In the genomic region with DNA sequence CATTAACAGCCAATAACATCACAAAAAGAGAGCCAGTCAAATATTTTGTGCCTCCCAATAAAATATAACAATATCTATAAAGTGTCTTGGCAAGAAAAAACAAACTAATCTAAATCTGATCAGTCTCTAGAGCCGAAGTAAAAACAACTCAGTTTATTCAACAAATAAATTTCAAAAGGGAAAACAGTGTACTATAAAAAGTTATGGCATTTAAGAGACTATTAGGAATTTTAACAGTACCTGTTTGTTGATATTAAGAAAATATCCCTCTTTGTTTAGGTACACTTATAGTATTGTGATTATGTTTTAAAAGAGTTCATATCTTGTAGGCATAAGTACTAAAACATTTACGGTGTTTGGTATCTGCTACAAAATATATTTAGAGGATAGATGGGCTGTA, we compare ENCODE assay signal across 23 cellular contexts. TPM values are rescaled to one million over a fixed set of nuclear protein-coding genes. Genes with fewer than 3 reads are reported as not detected.
A peak's percentile ranks its signal among the peaks of the same experiment; 100 is the strongest.
DNase-seq lines count a peak whose midpoint lies in the region; ATAC-seq, FAIRE-seq and TF ChIP-seq lines count a peak whose summit lies in the region.
"Had no signal": no experiment of that assay in that cellular context is flagged by ENCODE, and none has a peak within 500 bp of the region (broad histone marks: within the 10 kb centered on the region; RNA-seq: fewer than 3 reads in every experiment).

No MANE protein-coding gene starts in this region.

- no peak for ATAC-seq in SK-N-SH treated with all-trans-retinoic acid at 6 μM for 48 hours

- H2AFZ ChIP-seq in SK-N-SH (ENCODE audit: low read depth) = peak overlapping the region; percentile 30; the same call in 1 of the 2 replicates

- no peak for TF ChIP-seq RAD21 in SK-N-SH (IDR thresholded peaks at IDR 0.05; ENCODE audit: low read length)

- H3K27me3 ChIP-seq in SK-N-SH (ENCODE audit: insufficient read depth) = no peaks in the 10 kb centered on the region
- H3K27me3 ChIP-seq: BE2C; BLaER1 treated with 17β-estradiol and CSF1 and Interleukin-3, amounts not matched to agents 10 nM and 100 nM had no signal

- no peak overlapping the region for H3K4me2 ChIP-seq in SK-N-SH
- H3K4me2 ChIP-seq: BLaER1 treated with 17β-estradiol and CSF1 and Interleukin-3, amounts not matched to agents 10 nM and 100 nM had no signal

- H3K36me3 Mint-ChIP-seq in mesothelial cell of epicardium = peaks cover under 1% of the 10 kb centered on the region
- H3K36me3 Mint-ChIP-seq: CD14-positive monocyte; CD8-positive, alpha-beta memory T cell had no signal

- no peak overlapping the region for H3K4me3 ChIP-seq in SK-N-SH (ENCODE audit: low read depth in 2 of 2, low read length in 1 of 2)
- H3K4me3 ChIP-seq: BLaER1 treated with 17β-estradiol and CSF1 and Interleukin-3, amounts not matched to agents 10 nM and 100 nM; HAP-1 had no signal

- H3K4me1 ChIP-seq in SK-N-SH (ENCODE audit: control insufficient read depth in 1 of 2, insufficient read depth in 2 of 2, low read depth in 1 of 2, low read length in 1 of 2) = no peaks in the 10 kb centered on the region
- H3K4me1 ChIP-seq: BE2C; BLaER1 treated with 17β-estradiol and CSF1 and Interleukin-3, amounts not matched to agents 10 nM and 100 nM had no signal

- no peaks in the 10 kb centered on the region for H3K27me3 Mint-ChIP-seq in mesothelial cell of epicardium (ENCODE audit: low read depth)
- H3K27me3 Mint-ChIP-seq: CD4-positive, alpha-beta T cell had no signal

- TF ChIP-seq EP300 in SK-N-SH (IDR thresholded peaks at IDR 0.05; ENCODE audit: borderline replicate concordance in 1 of 2, low read depth in 1 of 2, low read length in 1 of 2) = no peak

- H3K9ac ChIP-seq in SK-N-SH = no peak overlapping the region
- H3K9ac ChIP-seq: BLaER1 treated with 17β-estradiol and CSF1 and Interleukin-3, amounts not matched to agents 10 nM and 100 nM had no signal

- no peaks in the 10 kb centered on the region for H4K20me1 ChIP-seq in SK-N-SH (ENCODE audit: insufficient read depth)
- H4K20me1 ChIP-seq: BLaER1 treated with 17β-estradiol and CSF1 and Interleukin-3, amounts not matched to agents 10 nM and 100 nM had no signal

- TF ChIP-seq CTCF in SK-N-SH (IDR thresholded peaks at IDR 0.05) = no peak
- no peak for TF ChIP-seq CTCF in VCaP (conservative IDR thresholded peaks at IDR 0.05)
- TF ChIP-seq CTCF in mesothelial cell of epicardium (IDR thresholded peaks at IDR 0.05; ENCODE audit: unreplicated experiment) = no peak
- no peak for TF ChIP-seq CTCF in GM13977 (IDR thresholded peaks at IDR 0.05; ENCODE audit: extremely low read depth, insufficient read depth, missing control alignments)

- H3K9me2 ChIP-seq in SK-N-SH = no peaks in the 10 kb centered on the region

- 64% methylated on average over 2 of the region's 2 CpGs for WGBS in SK-N-SH (ENCODE audit: low lambda C conversion rate)

- H3K27ac Mint-ChIP-seq in mesothelial cell of epicardium = peak overlapping the region; percentile 34
- H3K27ac Mint-ChIP-seq: CD14-positive monocyte; CD4-positive, alpha-beta T cell; HFFc6 had no signal

- in situ Hi-C loops in GM13977 (cut with MboI; ENCODE audit: low pct_unique_long_range_greater_than_20kb, low sequenced_read_pairs, unreplicated experiment) = no loop called here

- TF ChIP-seq POLR2A in GM12891 (IDR thresholded peaks at IDR 0.05; ENCODE audit: low read depth, low read length) = no peak

- no peaks in the 10 kb centered on the region for H3K36me3 ChIP-seq in SK-N-SH (replicated peaks in 1 of 2; ENCODE audit: control insufficient read depth in 1 of 2, insufficient read depth in 2 of 2, low read length in 1 of 2)
- H3K36me3 ChIP-seq: BE2C; BLaER1 treated with 17β-estradiol and CSF1 and Interleukin-3, amounts not matched to agents 10 nM and 100 nM; HAP-1 had no signal

- H3K27ac ChIP-seq in SK-N-SH (ENCODE audit: low read depth in 2 of 2, low read length in 1 of 2) (no peak overlapping the region), VCaP (peak overlapping the region; percentile 25; the same call in 1 of the 2 replicates)
- H3K27ac ChIP-seq: 22Rv1; BLaER1 treated with 17β-estradiol and CSF1 and Interleukin-3, amounts not matched to agents 10 nM and 100 nM had no signal

- no peaks in the 10 kb centered on the region for H3K79me2 ChIP-seq in SK-N-SH (ENCODE audit: insufficient read depth)

- no peaks in the 10 kb centered on the region for H3K9me3 ChIP-seq in SK-N-SH
- H3K9me3 ChIP-seq: BE2C; BLaER1 treated with 17β-estradiol and CSF1 and Interleukin-3, amounts not matched to agents 10 nM and 100 nM; HAP-1 had no signal

- H3F3A ChIP-seq in SK-N-SH (replicated peaks; ENCODE audit: insufficient read depth) = no peaks in the 10 kb centered on the region

- POLR2A ChIA-PET in SK-N-SH (lab: Yijun Ruan, JAX) = no interaction called here

- no peak for DNase-seq in SK-N-SH
- no peak for DNase-seq in mesothelial cell of epicardium (ENCODE audit: low spot score in 2 of 2, unreplicated experiment in 2 of 2)
- DNase-seq in GM12891 (ENCODE audit: insufficient read length, low spot score) = no peak
- no peak for DNase-seq in GM13977 (ENCODE audit: low spot score)
- DNase-seq: AML-193; BE2C; CD4-positive, alpha-beta T cell; CD8-positive, alpha-beta memory T cell; DMS53; DMS79 treated with DMSO at 0.1 percent for 48 hours; GF-D8; GOT3; HFFc6 had no signal

- peaks cover 36% of the 10 kb centered on the region for H3K4me1 Mint-ChIP-seq in mesothelial cell of epicardium
- H3K4me1 Mint-ChIP-seq: CD14-positive monocyte had no signal

- CTCF ChIA-PET in SK-N-SH (lab: Yijun Ruan, JAX) = no interaction called here

- H3K4me3 Mint-ChIP-seq in mesothelial cell of epicardium = no peak overlapping the region
- H3K4me3 Mint-ChIP-seq: CD14-positive monocyte; CD4-positive, alpha-beta T cell; CD8-positive, alpha-beta memory T cell; HFFc6 had no signal

- no peak for FAIRE-seq in GM12891 (lab: Jason Lieb, UNC)
- FAIRE-seq: GM12892, GM19239, H54 had no signal

- peaks cover 8% of the 10 kb centered on the region for H3K9me3 Mint-ChIP-seq in mesothelial cell of epicardium
- H3K9me3 Mint-ChIP-seq: CD14-positive monocyte; CD4-positive, alpha-beta T cell; HFFc6 had no signal

TF ChIP-seq in SK-N-SH, 30 proteins besides CTCF, POLR2A, EP300 and RAD21:
- TF ChIP-seq NRF1 (IDR thresholded peaks at IDR 0.05; ENCODE audit: low read depth, low read length) (no peak), MXI1 (IDR thresholded peaks at IDR 0.05; ENCODE audit: low read depth, low read length) (no peak), TAF1 (IDR thresholded peaks at IDR 0.05; ENCODE audit: borderline replicate concordance, low read depth, low read length) (no peak), EZH2phosphoT487 (IDR thresholded peaks at IDR 0.05; ENCODE audit: borderline replicate concordance, low read depth) (no peak), CHD2 (IDR thresholded peaks at IDR 0.05; ENCODE audit: low read length, partially characterized antibody) (no peak), TEAD4 (IDR thresholded peaks at IDR 0.05; ENCODE audit: borderline replicate concordance, insufficient read depth) (no peak), FOSL2 (IDR thresholded peaks at IDR 0.05; ENCODE audit: borderline replicate concordance, low read depth) (no peak), SMC3 (IDR thresholded peaks at IDR 0.05; ENCODE audit: low read depth, low read length) (no peak), JUND (IDR thresholded peaks at IDR 0.05) (no peak)
TF ChIP-seq in SK-N-SH: peak in this region for 0.

TF ChIP-seq in SK-N-SH treated with all-trans-retinoic acid at 6 μM for 48 hours, 23 proteins besides CTCF, POLR2A, EP300 and RAD21 (continues in another document):
- TF ChIP-seq ARNTL (CRISPR knock-in tag; IDR thresholded peaks at IDR 0.05; ENCODE audit: borderline replicate concordance, low read depth) = no peak
- TF ChIP-seq RARB (CRISPR knock-in tag; IDR thresholded peaks at IDR 0.05) = no peak
- TF ChIP-seq ZC3H10 (CRISPR knock-in tag; IDR thresholded peaks at IDR 0.05) = no peak
- TF ChIP-seq OSR1 (CRISPR knock-in tag; IDR thresholded peaks at IDR 0.05) = no peak
- TF ChIP-seq GLIS3 (CRISPR knock-in tag; IDR thresholded peaks at IDR 0.05) = no peak
- no peak for TF ChIP-seq CSDC2 (CRISPR knock-in tag; IDR thresholded peaks at IDR 0.05)
- TF ChIP-seq SNAI2 (CRISPR knock-in tag; IDR thresholded peaks at IDR 0.05) = no peak
- TF ChIP-seq TOX (CRISPR knock-in tag; IDR thresholded peaks at IDR 0.05; ENCODE audit: borderline replicate concordance) = no peak
- no peak for TF ChIP-seq ESRRG (CRISPR knock-in tag; IDR thresholded peaks at IDR 0.05)
- no peak for TF ChIP-seq ISL1 (CRISPR knock-in tag; IDR thresholded peaks at IDR 0.05)
- no peak for TF ChIP-seq ZNF70 (CRISPR knock-in tag; IDR thresholded peaks at IDR 0.05)

TF ChIP-seq in GM12891, 5 proteins besides CTCF, POLR2A, EP300 and RAD21:
- TF ChIP-seq POU2F2 (IDR thresholded peaks at IDR 0.05; ENCODE audit: low read depth, low read length) (no peak), TAF1 (IDR thresholded peaks at IDR 0.05; ENCODE audit: low read depth, low read length) (no peak), PAX5 (IDR thresholded peaks at IDR 0.05; ENCODE audit: insufficient read depth, low read length, severe bottlenecking) (no peak), SPI1 (IDR thresholded peaks at IDR 0.05; ENCODE audit: low read depth, low read length) (no peak), POLR2AphosphoS5 (IDR thresholded peaks at IDR 0.05; ENCODE audit: low read depth, low read length) (no peak)
TF ChIP-seq in GM12891: peak in this region for 0.

RNA-seq across cellular contexts. Expression of gene C1orf53, which starts 36.6 kb away (rescaled TPM):
- 22.9 and 24.9 TPM in 2 replicates for polyA plus RNA-seq in SK-N-SH (2012; rRNA removed)
- 29.8 and 34.4 TPM in 2 replicates for polyA plus RNA-seq in SK-N-SH (2012; cell fraction: cytosol; rRNA removed)
- polyA plus RNA-seq in SK-N-SH (2012; cell fraction: nucleus; rRNA removed) = 7.0 and 12.2 TPM in 2 replicates
- total RNA-seq in mesothelial cell of epicardium = 3.8 to 4.6 TPM (median 4.3 TPM) in 3 replicates
- 1.4 TPM for polyA plus RNA-seq in GM12891 (2012; ENCODE audit: low read depth, missing spikeins)
- total RNA-seq: CD4-positive, alpha-beta T cell had no signal
- polyA plus RNA-seq: CD8-positive, alpha-beta memory T cell had no signal

RNA-seq across cellular contexts. Expression of gene LHX9, which starts 51.4 kb away (rescaled TPM):
- polyA plus RNA-seq in SK-N-SH (2012; rRNA removed) = 7.3 and 8.1 TPM in 2 replicates
- 4.1 and 5.6 TPM in 2 replicates for polyA plus RNA-seq in SK-N-SH (2012; cell fraction: cytosol; rRNA removed)
- 8.9 and 12.9 TPM in 2 replicates for polyA plus RNA-seq in SK-N-SH (2012; cell fraction: nucleus; rRNA removed)
- total RNA-seq in mesothelial cell of epicardium = 5.8 to 6.8 TPM (median 6.2 TPM) in 3 replicates
- polyA plus RNA-seq in GM12891 (2012; ENCODE audit: low read depth, missing spikeins) = not detected
- total RNA-seq: CD4-positive, alpha-beta T cell; G401 had no signal
- polyA plus RNA-seq: CD14-positive monocyte; CD8-positive, alpha-beta memory T cell had no signal
